In genomic region chr6:33343953-33344611, GRCh38 we compare ENCODE assay signal across 9 cellular contexts. TPM values are rescaled to one million over a fixed set of nuclear protein-coding genes. Genes with fewer than 3 reads are reported as not detected.
A peak's percentile ranks its signal among the peaks of the same experiment; 100 is the strongest.
DNase-seq lines count a peak whose midpoint lies in the region; ATAC-seq and TF ChIP-seq lines count a peak whose summit lies in the region.
"Had no signal": no experiment of that assay in that cellular context is flagged by ENCODE, and none has a peak within 500 bp of the region (broad histone marks: within the 10 kb centered on the region; RNA-seq: fewer than 3 reads in every experiment).

No MANE protein-coding gene starts in this region.

- DNase-seq in Jurkat, Clone E6-1 (ENCODE audit: low read depth, low spot score), result peak; percentile 96
- DNase-seq in activated T-cell treated with anti-CD3 and anti-CD28 coated beads, Interleukin-2, amount 50 U/mL, for 1 hour, result peak; percentile 57
- DNase-seq in naive thymus-derived CD4-positive, alpha-beta T cell, result peak in 8 of 9 donors; percentile 29 to 92 (median 86)
- DNase-seq in NCI-H510A (lab: John Stamatoyannopoulos, UW), result no peak
- DNase-seq in brain microvascular endothelial cell, result no peak
- DNase-seq in SHP77 (lab: John Stamatoyannopoulos, UW), result no peak
- no peak for DNase-seq in RWPE1 (ENCODE audit: low spot score)
- DNase-seq: NCI-H2171 had no signal

- in situ Hi-C loops in brain microvascular endothelial cell (cut with HindIII; ENCODE audit: low pct_ligation_motif_present, low sequenced_read_pairs), result no loop called here

- no peaks in the 10 kb centered on the region for H3K9me3 ChIP-seq in naive thymus-derived CD4-positive, alpha-beta T cell (ENCODE audit: control insufficient read depth in 2 of 3, low read length in 3 of 3)

- H3K4me3 ChIP-seq in Jurkat, Clone E6-1 (ENCODE audit: low read length), result peak overlapping the region; percentile 42
- peak overlapping the region; percentile 64 for H3K4me3 ChIP-seq in naive thymus-derived CD4-positive, alpha-beta T cell (ENCODE audit: low read length)
- H3K4me3 ChIP-seq in brain microvascular endothelial cell (ENCODE audit: low read depth, low read length), result no peak overlapping the region

- H3K36me3 ChIP-seq in naive thymus-derived CD4-positive, alpha-beta T cell (ENCODE audit: control insufficient read depth in 2 of 3, insufficient read depth in 3 of 3, low read length in 3 of 3), result no peaks in the 10 kb centered on the region
- H3K36me3 ChIP-seq in brain microvascular endothelial cell (replicated peaks), result no peaks in the 10 kb centered on the region

- CTCF ChIA-PET in naive thymus-derived CD4-positive, alpha-beta T cell (lab: Charles Lee), result interaction anchor here (0.7 to 2.9 kb wide), 14 partner anchors 24 to 349 kb away, joined by 3 to 30 read pairs (median 8); partner anchors contain the start of genes CUTA, RPS18, SYNGAP1 and TAPBP
- CTCF ChIA-PET in RWPE1 (lab: Yijun Ruan, JAX), result interaction anchor here (0.6 to 1.2 kb wide), 11 partner anchors 8 to 394 kb away, joined by 3 to 7 read pairs (median 3); no protein-coding TSS in a partner anchor

- H3K4me1 ChIP-seq in naive thymus-derived CD4-positive, alpha-beta T cell (ENCODE audit: control insufficient read depth in 2 of 2, insufficient read depth in 2 of 2, low read length in 2 of 2), result peaks cover 23 to 33% of the 10 kb centered on the region in 2 donors

- no peaks in the 10 kb centered on the region for H3K27me3 ChIP-seq in naive thymus-derived CD4-positive, alpha-beta T cell (ENCODE audit: control insufficient read depth in 2 of 2, insufficient read depth in 2 of 2, low read length in 2 of 2)
- no peaks in the 10 kb centered on the region for H3K27me3 ChIP-seq in brain microvascular endothelial cell (replicated peaks)

- TF ChIP-seq CTCF in brain microvascular endothelial cell (IDR thresholded peaks at IDR 0.05; ENCODE audit: low read depth, low read length, missing control alignments) (no peak), RWPE1 (conservative IDR thresholded peaks at IDR 0.05; ENCODE audit: low read depth) (no peak)

- POLR2A ChIA-PET in naive thymus-derived CD4-positive, alpha-beta T cell (lab: Charles Lee), result interaction anchor here (0.6 to 3.9 kb wide), 31 partner anchors 8 to 1769 kb away, joined by 3 to 70 read pairs (median 6); partner anchors contain the start of genes B3GALT4, CUTA, LTB and PFDN6
- POLR2A ChIA-PET in RWPE1 (lab: Yijun Ruan, JAX; ENCODE audit: low non-redundant PET), result no interaction called here

- peaks cover 0 to 7% (median 0%) of the 10 kb centered on the region in 5 donors for H3K27me3 Mint-ChIP-seq in naive thymus-derived CD4-positive, alpha-beta T cell

- H3K36me3 Mint-ChIP-seq in naive thymus-derived CD4-positive, alpha-beta T cell, result no peaks in the 10 kb centered on the region

- peak; percentile 41 for ATAC-seq in GM18520 (IDR thresholded peaks at IDR 0.05; ENCODE audit: unreplicated experiment)
- ATAC-seq in naive thymus-derived CD4-positive, alpha-beta T cell, result peak; percentile 85

- peaks cover 24 to 60% (median 45%) of the 10 kb centered on the region in 7 donors for H3K4me1 Mint-ChIP-seq in naive thymus-derived CD4-positive, alpha-beta T cell

- H3K9me3 Mint-ChIP-seq in naive thymus-derived CD4-positive, alpha-beta T cell, result peaks cover 0 to 2% (median 0%) of the 10 kb centered on the region in 11 donors

- peak overlapping the region; percentile 88 to 99 (median 96) for H3K27ac Mint-ChIP-seq in naive thymus-derived CD4-positive, alpha-beta T cell

- H3K4me3 Mint-ChIP-seq in naive thymus-derived CD4-positive, alpha-beta T cell, result peak overlapping the region; percentile 68 to 89 (median 85)

- H3K27ac ChIP-seq in naive thymus-derived CD4-positive, alpha-beta T cell (ENCODE audit: low read depth, low read length), result peak overlapping the region; percentile 60
- no peak overlapping the region for H3K27ac ChIP-seq in brain microvascular endothelial cell
- H3K27ac ChIP-seq in RWPE1, result no peak overlapping the region

- intact Hi-C loops in naive thymus-derived CD4-positive, alpha-beta T cell (cut with micrococcal nuclease), result loop anchor here (1.0 to 2.0 kb wide), 6 partner anchors 21 to 95 kb away; partner anchors contain the start of genes TAPBP (in 2 of the 2) and CUTA (in 1 of the 2)

RNA-seq across cellular contexts. Expression of gene DAXX, which starts 21.3 kb away (rescaled TPM):
- 135 TPM for polyA plus RNA-seq in Jurkat, Clone E6-1 (2012; ENCODE audit: insufficient read depth, insufficient read length)
- 10 to 100 TPM; 36.4 to 81.6 (median 79.6) TPM for total RNA-seq in naive thymus-derived CD4-positive, alpha-beta T cell
- polyA plus RNA-seq in naive thymus-derived CD4-positive, alpha-beta T cell, result 100 to 1,000 TPM in 1 of 2 donors, 10 to 100 TPM in 1; 69.4 to 133 TPM

RNA-seq across cellular contexts. Expression of gene ZBTB22, which starts 26.5 kb away (rescaled TPM):
- polyA plus RNA-seq in Jurkat, Clone E6-1 (2012; ENCODE audit: insufficient read depth, insufficient read length), result 11.4 TPM
- total RNA-seq in naive thymus-derived CD4-positive, alpha-beta T cell, result 10 to 100 TPM; 15.5 to 30.1 (median 20.5) TPM
- 10 to 100 TPM; 15.6 TPM for polyA plus RNA-seq in naive thymus-derived CD4-positive, alpha-beta T cell

RNA-seq across cellular contexts. Expression of gene TAPBP, which starts 30.2 kb away (rescaled TPM):
- 12.3 TPM for polyA plus RNA-seq in Jurkat, Clone E6-1 (2012; ENCODE audit: insufficient read depth, insufficient read length)
- 100 to 1,000 TPM; 196 to 386 (median 240) TPM for total RNA-seq in naive thymus-derived CD4-positive, alpha-beta T cell
- 100 to 1,000 TPM; 296 to 334 TPM for polyA plus RNA-seq in naive thymus-derived CD4-positive, alpha-beta T cell

RNA-seq across cellular contexts. Expression of gene RGL2, which starts 45.3 kb away (rescaled TPM):
- polyA plus RNA-seq in Jurkat, Clone E6-1 (2012; ENCODE audit: insufficient read depth, insufficient read length), result 26.3 TPM
- 10 to 100 TPM; 45.7 to 76.8 (median 67.4) TPM for total RNA-seq in naive thymus-derived CD4-positive, alpha-beta T cell
- 10 to 100 TPM in 1 of 2 donors, 1 to 10 TPM in 1; 4.1 to 11.5 TPM for polyA plus RNA-seq in naive thymus-derived CD4-positive, alpha-beta T cell

RNA-seq across cellular contexts. Expression of gene KIFC1, which starts 47.5 kb away (rescaled TPM):
- 111 TPM for polyA plus RNA-seq in Jurkat, Clone E6-1 (2012; ENCODE audit: insufficient read depth, insufficient read length)
- 10 to 100 TPM in 1 of 5 experiments, 1 to 10 TPM in 3, under 1 TPM in 1; 0.65 to 87.9 (median 1.6) TPM for total RNA-seq in naive thymus-derived CD4-positive, alpha-beta T cell
- under 1 TPM; 0.18 to 0.92 TPM for polyA plus RNA-seq in naive thymus-derived CD4-positive, alpha-beta T cell

Comparison
In these comparisons a context has a peak if more than half of its experiments do, and no peak if none do; other contexts are left out.
1. DNase-seq: peak in Jurkat, Clone E6-1 (single experiment), activated T-cell treated with anti-CD3 and anti-CD28 coated beads, Interleukin-2, amount 50 U/mL, for 1 hour (single experiment) and naive thymus-derived CD4-positive, alpha-beta T cell (8 of 9); none in NCI-H510A (single experiment), brain microvascular endothelial cell (single experiment), SHP77 (0 of 2) and RWPE1 (single experiment).